1 cellular context compared by ENCODE assay signal in genomic region chr9:98785333-98785933, GRCh38.
TF ChIP-seq lines count a peak whose summit lies in the region.

No MANE protein-coding gene starts in this region.

TF ChIP-seq in K562, 482 proteins besides CTCF, POLR2A, EP300 and RAD21:
- peak; percentile 55 for TF ChIP-seq POLR2G (IDR thresholded peaks at IDR 0.05; ENCODE audit: low read depth, low read length)
- TF ChIP-seq DEAF1 (CRISPR knock-in tag; IDR thresholded peaks at IDR 0.05): no peak
TF ChIP-seq in K562: peak in this region for 1.
